ENCODE assay signal across 19 cellular contexts in genomic region chr20:48782073-48782472, GRCh38.
"Had no signal": no experiment of that assay in that cellular context is flagged by ENCODE, and none has a peak within 500 bp of the region (broad histone marks: within the 10 kb centered on the region; RNA-seq: fewer than 3 reads in every experiment).

No MANE protein-coding gene starts in this region.

- H3K27me3 Mint-ChIP-seq: activated CD4-positive, alpha-beta memory T cell treated with anti-CD3 and anti-CD28 coated beads, Interleukin-2, amount 10 ng/mL, durations not matched to agents 7 days and 5 days; activated CD4-positive, alpha-beta T cell treated with anti-CD3 and anti-CD28 coated beads for 36 hours; activated naive CD8-positive, alpha-beta T cell treated with anti-CD3 and anti-CD28 coated beads, Interleukin-2, amount 10 ng/mL, durations not matched to agents 7 days and 5 days; activated T-cell treated with anti-CD3 and anti-CD28 coated beads, Interleukin-2, amount 50 U/mL, for 24 hours; T-cell had no signal

- H3K9me3 ChIP-seq: body of pancreas, gastrocnemius medialis, stomach, testis had no signal

- DNase-seq: activated CD4-positive, alpha-beta memory T cell treated with anti-CD3 and anti-CD28 coated beads, Interleukin-2, amount 10 ng/mL, durations not matched to agents 7 days and 5 days; activated CD4-positive, alpha-beta T cell treated with anti-CD3 and anti-CD28 coated beads for 36 hours; activated naive CD4-positive, alpha-beta T cell treated with Interleukin-2 at 50 U/mL for 16 hours; activated naive CD8-positive, alpha-beta T cell treated with anti-CD3 and anti-CD28 coated beads, Interleukin-2, amount 10 ng/mL, durations not matched to agents 7 days and 5 days; activated T-cell treated with anti-CD3 and anti-CD28 coated beads, Interleukin-2, amount 50 U/mL, for 24 hours; body of pancreas; caudate nucleus; erythroblast; gastrocnemius medialis; head of caudate nucleus; lower lobe of right lung; natural killer cell; stomach; T-cell; testis had no signal

- H3K4me3 Mint-ChIP-seq: activated CD4-positive, alpha-beta memory T cell treated with anti-CD3 and anti-CD28 coated beads, Interleukin-2, amount 10 ng/mL, durations not matched to agents 7 days and 5 days; T-cell; type B pancreatic cell; WTC11 had no signal

- H3K4me3 ChIP-seq: body of pancreas, gastrocnemius medialis, lower lobe of right lung, stomach, testis had no signal

- H3K27me3 ChIP-seq: body of pancreas, gastrocnemius medialis, testis had no signal

- H3K27ac Mint-ChIP-seq: activated CD4-positive, alpha-beta memory T cell treated with anti-CD3 and anti-CD28 coated beads, Interleukin-2, amount 10 ng/mL, durations not matched to agents 7 days and 5 days; activated naive CD8-positive, alpha-beta T cell treated with anti-CD3 and anti-CD28 coated beads, Interleukin-2, amount 10 ng/mL, durations not matched to agents 7 days and 5 days; activated T-cell treated with anti-CD3 and anti-CD28 coated beads, Interleukin-2, amount 50 U/mL, for 24 hours; natural killer cell; T-cell; type B pancreatic cell; WTC11 had no signal

- H3K4me1 ChIP-seq: body of pancreas, gastrocnemius medialis, parathyroid adenoma, testis had no signal

- H3K27ac ChIP-seq: body of pancreas, gastrocnemius medialis, lower lobe of right lung, parathyroid adenoma, stomach, testis had no signal

- H3K9me3 Mint-ChIP-seq: natural killer cell, T-cell had no signal

- ATAC-seq: activated CD4-positive, alpha-beta T cell treated with anti-CD3 and anti-CD28 coated beads for 36 hours; body of pancreas; gastrocnemius medialis; lower lobe of right lung; sciatic nerve; T-cell; WTC11 had no signal

- H3K36me3 Mint-ChIP-seq: natural killer cell had no signal

- H3K36me3 ChIP-seq: gastrocnemius medialis, lower lobe of right lung, stomach had no signal
